27 cellular contexts compared by ENCODE assay signal in the genomic region with DNA sequence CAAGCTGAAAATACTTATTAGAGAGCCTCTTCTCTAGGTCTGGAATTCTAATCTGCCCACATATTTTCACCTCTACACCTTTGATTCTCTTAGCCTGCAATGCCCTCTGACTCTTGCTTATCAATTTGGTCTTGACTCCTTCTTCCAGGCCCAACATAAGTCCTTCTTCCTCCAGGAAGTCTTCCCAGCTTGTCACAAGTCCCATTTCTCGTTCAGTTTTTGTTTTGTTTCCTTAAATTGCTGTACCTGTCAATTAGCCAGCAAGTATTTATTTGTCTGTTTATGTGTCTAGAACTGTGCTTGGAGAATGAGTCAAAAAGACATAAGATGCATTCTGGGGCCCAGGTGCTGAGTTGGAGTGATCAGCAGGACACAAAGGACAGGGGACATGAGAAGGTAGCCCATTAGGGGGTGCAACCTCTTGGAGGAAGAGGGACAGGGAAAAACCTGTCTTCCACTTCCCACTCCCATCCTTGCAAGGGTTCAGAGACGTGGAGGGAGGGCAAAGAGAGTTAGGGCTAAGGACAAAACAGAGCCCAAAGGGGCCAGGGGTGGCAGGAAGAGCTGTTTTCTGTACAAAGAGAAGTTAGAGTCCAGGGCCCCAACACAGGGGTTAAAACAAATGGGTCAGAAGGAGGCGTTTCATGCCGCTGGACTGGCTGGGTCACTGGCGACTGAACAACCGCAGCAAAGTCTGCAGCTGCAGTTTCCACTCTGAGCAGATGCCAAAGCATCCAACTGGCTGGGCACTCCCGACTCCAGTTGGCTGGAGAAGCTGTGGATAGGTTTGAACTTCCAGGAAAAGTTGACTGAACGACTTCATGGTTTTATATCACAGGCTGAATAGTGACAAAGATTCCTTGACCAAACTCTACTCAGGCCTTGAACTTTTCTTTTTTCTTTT. TPM values are rescaled to one million over a fixed set of nuclear protein-coding genes. Genes with fewer than 3 reads are reported as not detected.
DNase-seq lines count a peak whose midpoint lies in the region; ATAC-seq and TF ChIP-seq lines count a peak whose summit lies in the region.
"Had no signal": no experiment of that assay in that cellular context is flagged by ENCODE, and none has a peak within 500 bp of the region (broad histone marks: within the 10 kb centered on the region; RNA-seq: fewer than 3 reads in every experiment).

No MANE protein-coding gene starts in this region.

- H3K4me1 ChIP-seq in fibroblast of lung (ENCODE audit: control insufficient read depth, extremely low read depth, insufficient read depth, low read length) (no peaks in the 10 kb centered on the region), parathyroid adenoma (peaks cover 2% of the 10 kb centered on the region)
- H3K4me1 ChIP-seq: Caco-2 had no signal

- no peaks in the 10 kb centered on the region for H4K20me1 ChIP-seq in fibroblast of lung (ENCODE audit: control insufficient read depth, extremely low read depth, insufficient read depth, low read length)

- H3K27ac Mint-ChIP-seq in osteocyte (ENCODE audit: unreplicated experiment): no peak overlapping the region
- H3K27ac Mint-ChIP-seq: activated naive CD8-positive, alpha-beta T cell treated with anti-CD3 and anti-CD28 coated beads, Interleukin-2, amount 10 ng/mL, durations not matched to agents 7 days and 5 days; activated T-helper 17 cell treated with anti-CD3 and anti-CD28 coated beads, Interleukin-2, amount 50 U/mL, for 72 hours; natural killer cell treated with Interleukin-12 subunit alpha and Interleukin-12 subunit beta and Interleukin-15 and Interleukin-18, amount 100 ng/mL, for 72 hours; T-helper 1 cell treated with Interleukin-12 subunit alpha and Interleukin-12 subunit beta and Interleukin-4 antibody, amounts not matched to agents 30 μg/mL and 1 μg/mL, for 36 hours had no signal

- intact Hi-C loops in left cardiac atrium (cut with DNase I): no loop called here
- intact Hi-C loops in left ventricle myocardium superior (cut with micrococcal nuclease): no loop called here

- H3K9me3 Mint-ChIP-seq in osteocyte (ENCODE audit: unreplicated experiment): no peaks in the 10 kb centered on the region
- H3K9me3 Mint-ChIP-seq: activated naive CD8-positive, alpha-beta T cell treated with anti-CD3 and anti-CD28 coated beads, Interleukin-2, amount 10 ng/mL, durations not matched to agents 7 days and 5 days; activated T-helper 17 cell treated with anti-CD3 and anti-CD28 coated beads, Interleukin-2, amount 50 U/mL, for 72 hours; natural killer cell treated with Interleukin-12 subunit alpha and Interleukin-12 subunit beta and Interleukin-15 and Interleukin-18, amount 100 ng/mL, for 72 hours; T-helper 1 cell treated with Interleukin-12 subunit alpha and Interleukin-12 subunit beta and Interleukin-4 antibody, amounts not matched to agents 30 μg/mL and 1 μg/mL, for 36 hours had no signal

- no peak overlapping the region for H3K4me3 Mint-ChIP-seq in osteocyte (ENCODE audit: unreplicated experiment)
- H3K4me3 Mint-ChIP-seq: activated naive CD8-positive, alpha-beta T cell treated with anti-CD3 and anti-CD28 coated beads, Interleukin-2, amount 10 ng/mL, durations not matched to agents 7 days and 5 days; activated T-helper 17 cell treated with anti-CD3 and anti-CD28 coated beads, Interleukin-2, amount 50 U/mL, for 72 hours; natural killer cell treated with Interleukin-12 subunit alpha and Interleukin-12 subunit beta and Interleukin-15 and Interleukin-18, amount 100 ng/mL, for 72 hours; T-helper 1 cell treated with Interleukin-12 subunit alpha and Interleukin-12 subunit beta and Interleukin-4 antibody, amounts not matched to agents 30 μg/mL and 1 μg/mL, for 36 hours had no signal

- H3K36me3 Mint-ChIP-seq in osteocyte (ENCODE audit: unreplicated experiment): no peaks in the 10 kb centered on the region
- H3K36me3 Mint-ChIP-seq: activated naive CD8-positive, alpha-beta T cell treated with anti-CD3 and anti-CD28 coated beads, Interleukin-2, amount 10 ng/mL, durations not matched to agents 7 days and 5 days; natural killer cell treated with Interleukin-12 subunit alpha and Interleukin-12 subunit beta and Interleukin-15 and Interleukin-18, amount 100 ng/mL, for 72 hours had no signal

- no peak overlapping the region for H3K4me2 ChIP-seq in fibroblast of lung (ENCODE audit: extremely low read depth, insufficient read depth, low read length)
- no peak overlapping the region for H3K4me2 ChIP-seq in parathyroid adenoma (ENCODE audit: low read length)

- H3K4me3 ChIP-seq in fibroblast of lung (replicated peaks in 1 of 4; ENCODE audit: control extremely low read depth in 1 of 4, insufficient read depth in 1 of 4, low read depth in 3 of 4, low read length in 4 of 4): no peak overlapping the region
- H3K4me3 ChIP-seq in parathyroid adenoma (ENCODE audit: low read depth, low read length): no peak overlapping the region
- H3K4me3 ChIP-seq: body of pancreas, esophagus squamous epithelium, testis had no signal

- H3K36me3 ChIP-seq in fibroblast of lung (ENCODE audit: control insufficient read depth, insufficient read depth, low read length) (no peaks in the 10 kb centered on the region), parathyroid adenoma (ENCODE audit: control insufficient read depth, insufficient read depth, low read length) (no peaks in the 10 kb centered on the region)
- H3K36me3 ChIP-seq: esophagus squamous epithelium had no signal

- H2AFZ ChIP-seq in fibroblast of lung (ENCODE audit: low read length) (no peak overlapping the region), parathyroid adenoma (peak overlapping the region; percentile 60)

- TF ChIP-seq CTCF in fibroblast of lung (conservative IDR thresholded peaks at IDR 0.05 in 1 of 2, IDR thresholded peaks at IDR 0.05 in 1 of 2; ENCODE audit: low read depth in 1 of 2, low read length in 2 of 2) (no peak), parathyroid adenoma (IDR thresholded peaks at IDR 0.05) (no peak), osteocyte (IDR thresholded peaks at IDR 0.05) (no peak)

- peaks cover 12% of the 10 kb centered on the region for H3K27me3 Mint-ChIP-seq in osteocyte (ENCODE audit: unreplicated experiment)

- ATAC-seq in left cardiac atrium (no peak), left ventricle myocardium superior (no peak), GM21447 (IDR thresholded peaks at IDR 0.05; ENCODE audit: unreplicated experiment) (no peak)
- ATAC-seq: activated T-helper 17 cell treated with anti-CD3 and anti-CD28 coated beads, Interleukin-2, amount 50 U/mL, for 72 hours; body of pancreas; natural killer cell treated with Interleukin-12 subunit alpha and Interleukin-12 subunit beta and Interleukin-15 and Interleukin-18, amount 100 ng/mL, for 72 hours had no signal

- H3K9ac ChIP-seq in fibroblast of lung (ENCODE audit: insufficient read depth, low read length) (no peak overlapping the region), parathyroid adenoma (no peak overlapping the region)

- no peaks in the 10 kb centered on the region for H3K4me1 Mint-ChIP-seq in osteocyte (ENCODE audit: unreplicated experiment)
- H3K4me1 Mint-ChIP-seq: activated T-helper 17 cell treated with anti-CD3 and anti-CD28 coated beads, Interleukin-2, amount 50 U/mL, for 72 hours had no signal

- H3K9me3 ChIP-seq in fibroblast of lung (ENCODE audit: control insufficient read depth, insufficient read depth, low read depth, low read length) (no peaks in the 10 kb centered on the region), parathyroid adenoma (ENCODE audit: control insufficient read depth, low read length) (no peaks in the 10 kb centered on the region)
- H3K9me3 ChIP-seq: body of pancreas, Caco-2, esophagus squamous epithelium, testis had no signal

- no peaks in the 10 kb centered on the region for H3K27me3 ChIP-seq in fibroblast of lung (ENCODE audit: control insufficient read depth, insufficient read depth, low read length)
- no peaks in the 10 kb centered on the region for H3K27me3 ChIP-seq in parathyroid adenoma (ENCODE audit: control insufficient read depth, insufficient read depth, low read length)
- H3K27me3 ChIP-seq: body of pancreas, esophagus squamous epithelium, testis had no signal

- H3K27ac ChIP-seq in fibroblast of lung (ENCODE audit: insufficient read depth, low read length): no peak overlapping the region
- no peak overlapping the region for H3K27ac ChIP-seq in parathyroid adenoma
- H3K27ac ChIP-seq: body of pancreas, esophagus squamous epithelium, testis had no signal

- H3K79me2 ChIP-seq in fibroblast of lung (ENCODE audit: control insufficient read depth, insufficient read depth, low read length): no peaks in the 10 kb centered on the region
- no peaks in the 10 kb centered on the region for H3K79me2 ChIP-seq in parathyroid adenoma

- DNase-seq in left cardiac atrium (peak; percentile 52), left ventricle myocardium superior (no peak), fibroblast of lung (ENCODE audit: low read depth in 2 of 2) (peak; percentile 10 to 34), HCEC 1CT (no peak), OCI-M2 (lab: John Stamatoyannopoulos, UW; ENCODE audit: unreplicated experiment) (no peak), osteocyte (ENCODE audit: extremely low spot score, unreplicated experiment) (no peak)
- DNase-seq: 8988T; activated CD4-positive, alpha-beta T cell treated with anti-CD3 and anti-CD28 coated beads, Interleukin-2, amount 50 U/mL, for 1 hour; activated naive CD8-positive, alpha-beta T cell treated with anti-CD3 and anti-CD28 coated beads, Interleukin-2, amount 10 ng/mL, durations not matched to agents 7 days and 5 days; Caco-2; DMS79 treated with DMSO at 0.1 percent for 48 hours; effector CD8-positive, alpha-beta T cell; esophagus squamous epithelium; kidney glomerular epithelial cell; NCI-H1436; NCI-H524; testis had no signal

RNA-seq across cellular contexts. Expression of gene CNR2, which starts 10.7 kb away (rescaled TPM):
- total RNA-seq in left cardiac atrium (not detected), left ventricle myocardium superior (not detected), fibroblast of lung (not detected in 2 replicates), osteocyte (not detected in 2 replicates)
- polyA plus RNA-seq in fibroblast of lung: not detected in 2 replicates
- not detected in 2 replicates for polyA plus RNA-seq in fibroblast of lung (2012)
- polyA minus RNA-seq in fibroblast of lung (ENCODE audit: low replicate concordance): not detected in 2 replicates
- total RNA-seq: body of pancreas, Caco-2, chondrocyte, H4, RPMI7951 had no signal
- polyA plus RNA-seq: BJ had no signal

RNA-seq across cellular contexts. Expression of gene PNRC2, which starts 35.8 kb away (rescaled TPM):
- 10 to 100 TPM; 84.2 to 89.2 TPM for total RNA-seq in left cardiac atrium
- total RNA-seq in left ventricle myocardium superior: 81.9 TPM
- total RNA-seq in fibroblast of lung: 84.4 and 91.7 TPM in 2 replicates
- polyA plus RNA-seq in fibroblast of lung: 86.6 and 96.6 TPM in 2 replicates
- 44.5 and 47.1 TPM in 2 replicates for polyA plus RNA-seq in fibroblast of lung (2012)
- 16.7 and 21.9 TPM in 2 replicates for polyA minus RNA-seq in fibroblast of lung (ENCODE audit: low replicate concordance)
- total RNA-seq in osteocyte: 58.9 and 63.7 TPM in 2 replicates

RNA-seq across cellular contexts. Expression of gene FUCA1, which starts 55.8 kb away (rescaled TPM):
- 10 to 100 TPM; 17.0 to 19.9 TPM for total RNA-seq in left cardiac atrium
- 12.1 TPM for total RNA-seq in left ventricle myocardium superior
- total RNA-seq in fibroblast of lung: 8.7 and 9.7 TPM in 2 replicates
- polyA plus RNA-seq in fibroblast of lung: 4.1 and 5.9 TPM in 2 replicates
- 2.6 and 3.4 TPM in 2 replicates for polyA plus RNA-seq in fibroblast of lung (2012)
- polyA minus RNA-seq in fibroblast of lung (ENCODE audit: low replicate concordance): not detected in 2 replicates
- 16.4 and 18.0 TPM in 2 replicates for total RNA-seq in osteocyte

RNA-seq across cellular contexts. Expression of gene SRSF10, which starts 56.3 kb away (rescaled TPM):
- total RNA-seq in left cardiac atrium (10 to 100 TPM; 49.5 to 59.3 TPM), left ventricle myocardium superior (57.6 TPM), fibroblast of lung (83.0 and 93.5 TPM in 2 replicates), osteocyte (87.0 and 93.3 TPM in 2 replicates)
- 113 and 118 TPM in 2 replicates for polyA plus RNA-seq in fibroblast of lung
- polyA plus RNA-seq in fibroblast of lung (2012): 69.3 and 72.2 TPM in 2 replicates
- 18.4 and 32.0 TPM in 2 replicates for polyA minus RNA-seq in fibroblast of lung (ENCODE audit: low replicate concordance)

Comparison
In these comparisons a context has a peak if more than half of its experiments do, and no peak if none do; other contexts are left out.
1. DNase-seq: peak in left cardiac atrium (single experiment) and fibroblast of lung (2 of 2); none in left ventricle myocardium superior (single experiment), HCEC 1CT (single experiment), OCI-M2 (single experiment) and osteocyte (single experiment).